8 cellular contexts compared by ENCODE assay signal in the genomic region with DNA sequence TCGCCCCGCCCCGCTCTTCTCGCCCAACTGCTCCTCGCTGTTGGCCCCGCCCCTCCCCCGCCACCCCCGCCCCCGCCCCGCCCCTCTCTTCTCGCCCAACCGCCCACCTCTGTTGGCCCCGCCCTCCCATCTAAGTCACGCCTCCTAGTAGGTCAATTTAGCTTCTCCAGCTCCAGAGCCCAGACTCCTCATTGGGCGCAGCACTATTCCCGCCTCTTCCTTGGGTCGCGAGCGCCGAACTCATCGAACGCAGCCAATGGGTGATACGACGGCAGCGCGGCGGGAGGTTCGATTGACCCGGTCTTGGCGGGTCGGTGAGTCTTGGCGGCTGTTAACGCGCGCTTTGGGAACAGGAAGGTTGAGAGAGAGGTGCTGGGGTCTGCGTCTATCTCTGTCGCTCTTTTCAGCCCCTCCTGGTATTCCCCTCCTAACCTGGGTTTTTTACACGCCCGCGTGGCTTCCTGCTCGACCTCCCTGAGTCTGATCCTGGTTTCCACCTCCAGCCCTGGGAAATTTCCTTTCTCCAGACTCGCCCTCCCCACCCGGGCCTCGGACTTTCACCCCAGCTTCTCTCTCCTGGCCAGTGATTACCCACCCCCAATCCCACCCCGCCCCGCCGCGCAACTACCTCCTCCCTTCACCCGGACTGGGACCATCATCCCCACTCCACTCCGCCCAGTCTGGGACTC. TPM values are rescaled to one million over a fixed set of nuclear protein-coding genes. Genes with fewer than 3 reads are reported as not detected.
DNase-seq lines count a peak whose midpoint lies in the region; ATAC-seq, FAIRE-seq and TF ChIP-seq lines count a peak whose summit lies in the region.

Gene RAD54L (plus strand): TSS at position 331 of the 689 bp plus-strand sequence. CDS start 643 bp downstream, outside the sequence.

- peak; percentile 96 for FAIRE-seq in GM12891 (lab: Jason Lieb, UNC)

- WGBS in trophoblast cell (ENCODE audit: extremely low coverage, insufficient coverage, insufficient read length), result no CpG with 5 or more reads among the region's 50 CpGs

- H3K4me3 Mint-ChIP-seq in type B pancreatic cell, result peak within 1 kb of the TSS; percentile 97

- no peak within 1 kb of the TSS for H2BK12ac ChIP-seq in trophoblast cell (ENCODE audit: low read length)

- peak; percentile 74 for TF ChIP-seq POLR2A in GM12891 (IDR thresholded peaks at IDR 0.05; ENCODE audit: low read depth, low read length)

- no peaks in the 10 kb centered on the region for H3K9me3 Mint-ChIP-seq in type B pancreatic cell

- H3K36me3 ChIP-seq in cardiac muscle cell, result peaks cover 3% of the 10 kb centered on the region
- H3K36me3 ChIP-seq in trophoblast cell (ENCODE audit: control insufficient read depth in 1 of 2, insufficient read depth in 2 of 2, low read length in 2 of 2), result peaks cover 6 to 14% of the 10 kb centered on the region in 2 experiments

- H4K91ac ChIP-seq in trophoblast cell (ENCODE audit: low read depth, low read length), result peak within 1 kb of the TSS; percentile 56

- H3K36me3 Mint-ChIP-seq in type B pancreatic cell, result peaks cover 9% of the 10 kb centered on the region

- DNase-seq in GM12891 (ENCODE audit: insufficient read length, low spot score) (peak; percentile 90), NCI-H1436 (lab: John Stamatoyannopoulos, UW) (peak; percentile 97), SW480 (ENCODE audit: low spot score) (peak; percentile 99), cardiac muscle cell (ENCODE audit: low read depth in 1 of 2, low spot score in 1 of 2) (peak; percentile 99), trophoblast cell (peak; percentile 96 to 100), type B pancreatic cell (ENCODE audit: extremely low spot score, unreplicated experiment) (peak; percentile 95)
- peak; percentile 94 for DNase-seq in activated naive CD8-positive, alpha-beta T cell treated with anti-CD3 and anti-CD28 coated beads, Interleukin-2, amount 50 U/mL, for 16 hours (ENCODE audit: low read depth, low spot score)

- peak within 1 kb of the TSS; percentile 95 for H4K8ac ChIP-seq in trophoblast cell (ENCODE audit: low read depth, low read length)

- H4K12ac ChIP-seq in trophoblast cell (ENCODE audit: low read depth, low read length), result peak within 1 kb of the TSS; percentile 39

- H3K4me3 ChIP-seq in cardiac muscle cell (peak within 1 kb of the TSS; percentile 77), trophoblast cell (ENCODE audit: low read depth, low read length) (peak within 1 kb of the TSS; percentile 80)

- H2BK5ac ChIP-seq in trophoblast cell (ENCODE audit: low read depth, low read length, poor library complexity), result peak within 1 kb of the TSS; percentile 73

- H3K4me1 Mint-ChIP-seq in type B pancreatic cell (ENCODE audit: unreplicated experiment), result peaks cover 15% of the 10 kb centered on the region

- H3K9ac ChIP-seq in trophoblast cell (ENCODE audit: low read length), result peak within 1 kb of the TSS; percentile 86

- H3K4me1 ChIP-seq in cardiac muscle cell (ENCODE audit: low read depth), result no peaks in the 10 kb centered on the region
- peaks cover 4 to 14% of the 10 kb centered on the region in 2 experiments for H3K4me1 ChIP-seq in trophoblast cell (ENCODE audit: control insufficient read depth in 1 of 2, insufficient read depth in 2 of 2, low read length in 2 of 2)

- H3K27me3 Mint-ChIP-seq in type B pancreatic cell, result no peaks in the 10 kb centered on the region

- peak; percentile 96 for ATAC-seq in HG02798 (IDR thresholded peaks at IDR 0.05; ENCODE audit: poor library complexity, unreplicated experiment)

- H2AK5ac ChIP-seq in trophoblast cell (ENCODE audit: low read length), result no peak within 1 kb of the TSS

- peak within 1 kb of the TSS; percentile 83 for H3K14ac ChIP-seq in trophoblast cell (ENCODE audit: low read length)

- H3K9me3 ChIP-seq in cardiac muscle cell (ENCODE audit: low read depth) (no peaks in the 10 kb centered on the region), trophoblast cell (ENCODE audit: insufficient read depth, low read depth, low read length) (peaks cover 2% of the 10 kb centered on the region)

- H3K79me1 ChIP-seq in trophoblast cell (ENCODE audit: low read length), result peaks cover 4% of the 10 kb centered on the region

- H3K4ac ChIP-seq in trophoblast cell (ENCODE audit: low read depth, low read length), result peak within 1 kb of the TSS; percentile 3

- TF ChIP-seq CTCF in cardiac muscle cell (IDR thresholded peaks at IDR 0.05; ENCODE audit: low read depth, low read length), result no peak
- TF ChIP-seq CTCF in type B pancreatic cell (conservative IDR thresholded peaks at IDR 0.05), result no peak

- peak within 1 kb of the TSS; percentile 97 for H2AFZ ChIP-seq in trophoblast cell (ENCODE audit: insufficient read depth, low read length, poor library complexity)

- H3K27me3 ChIP-seq in cardiac muscle cell (no peaks in the 10 kb centered on the region), trophoblast cell (ENCODE audit: insufficient read depth, low read length) (no peaks in the 10 kb centered on the region)

- peak within 1 kb of the TSS; percentile 85 for H3K4me2 ChIP-seq in trophoblast cell (ENCODE audit: low read length)

- H3K27ac ChIP-seq in cardiac muscle cell (peak within 1 kb of the TSS; percentile 81), trophoblast cell (ENCODE audit: low read depth, low read length) (peak within 1 kb of the TSS; percentile 35)

- peaks cover 4% of the 10 kb centered on the region for H3K79me2 ChIP-seq in trophoblast cell (ENCODE audit: control insufficient read depth, insufficient read depth, low read length, poor library complexity)

- H3K27ac Mint-ChIP-seq in type B pancreatic cell, result peak within 1 kb of the TSS; percentile 96

- H2BK120ac ChIP-seq in trophoblast cell (ENCODE audit: insufficient read depth, low read length, poor library complexity), result peak within 1 kb of the TSS; percentile 8

- peak within 1 kb of the TSS; percentile 67 for H3K18ac ChIP-seq in trophoblast cell (ENCODE audit: low read length)

- H3K23ac ChIP-seq in trophoblast cell (ENCODE audit: low read length), result peak within 1 kb of the TSS; percentile 86

TF ChIP-seq in GM12891, 5 proteins besides CTCF, POLR2A, EP300 and RAD21:
- TF ChIP-seq TAF1 (IDR thresholded peaks at IDR 0.05; ENCODE audit: low read depth, low read length), result peak; percentile 68
- no peak; the same call in 1 of the 2 replicates for TF ChIP-seq POLR2AphosphoS5 (IDR thresholded peaks at IDR 0.05; ENCODE audit: low read depth, low read length)
- TF ChIP-seq POU2F2 (IDR thresholded peaks at IDR 0.05; ENCODE audit: low read depth, low read length), result peak; percentile 81
- TF ChIP-seq PAX5 (IDR thresholded peaks at IDR 0.05; ENCODE audit: insufficient read depth, low read length, severe bottlenecking), result no peak
- TF ChIP-seq SPI1 (IDR thresholded peaks at IDR 0.05; ENCODE audit: low read depth, low read length), result no peak

RNA-seq across cellular contexts. Expression of gene RAD54L, which starts in this region (rescaled TPM):
- polyA plus RNA-seq in GM12891 (2012; ENCODE audit: low read depth, missing spikeins), result 15.2 TPM
- total RNA-seq in cardiac muscle cell (2.5 and 3.3 TPM in 2 replicates), type B pancreatic cell (ENCODE audit: low replicate concordance) (9.6 and 22.9 TPM in 2 replicates)
- polyA plus RNA-seq in cardiac muscle cell, result 5.9 and 13.6 TPM in 2 replicates
- polyA plus RNA-seq in trophoblast cell (2013), result 9.1 and 9.9 TPM in 2 replicates

Comparison
In these comparisons a context has a peak if more than half of its experiments do, and no peak if none do; other contexts are left out.
1. Peak in every context shown above with its lines: DNase-seq, ATAC-seq, H3K4me3 ChIP-seq and H3K27ac ChIP-seq.